11 cellular contexts compared by ENCODE assay signal in genomic region chr5:143923634-143924265, GRCh38.
DNase-seq lines count a peak whose midpoint lies in the region; ATAC-seq and TF ChIP-seq lines count a peak whose summit lies in the region.
"Had no signal": no experiment of that assay in that cellular context is flagged by ENCODE, and none has a peak within 500 bp of the region (broad histone marks: within the 10 kb centered on the region; RNA-seq: fewer than 3 reads in every experiment).

No MANE protein-coding gene starts in this region.

- H3K79me2 ChIP-seq in PC-9 (ENCODE audit: low read depth): no peaks in the 10 kb centered on the region

- peaks cover 34% of the 10 kb centered on the region for H3F3A ChIP-seq in PC-9 (ENCODE audit: insufficient read depth, low read depth)

- H3K27ac ChIP-seq in PC-9: peak overlapping the region; percentile 85; the same call in 1 of the 2 replicates
- no peak overlapping the region for H3K27ac ChIP-seq in effector memory CD4-positive, alpha-beta T cell (ENCODE audit: insufficient read depth, low read length, poor library complexity, severe bottlenecking)

- H4K20me1 ChIP-seq in PC-9 (ENCODE audit: insufficient read depth): no peaks in the 10 kb centered on the region

- TF ChIP-seq CTCF in PC-9 (conservative IDR thresholded peaks at IDR 0.05) (no peak), fibroblast of pulmonary artery (IDR thresholded peaks at IDR 0.05; ENCODE audit: low read length, missing control alignments) (no peak)

- peaks cover 7% of the 10 kb centered on the region; the same call in 1 of the 2 replicates for H3K9me3 ChIP-seq in PC-9 (ENCODE audit: insufficient read depth, low read depth)
- H3K9me3 ChIP-seq in effector memory CD4-positive, alpha-beta T cell (ENCODE audit: control insufficient read depth, low read length): no peaks in the 10 kb centered on the region
- H3K9me3 ChIP-seq: heart right ventricle had no signal

- peak overlapping the region; percentile 14; the same call in 1 of the 2 replicates for H3K4me2 ChIP-seq in PC-9

- DNase-seq in DMS53 (lab: John Stamatoyannopoulos, UW) (peak; percentile 67), PC-9 (no peak), fibroblast of pulmonary artery (ENCODE audit: low read depth) (peak; percentile 39), NCI-H2081 (lab: John Stamatoyannopoulos, UW) (no peak), T-helper 9 cell (no peak), middle frontal gyrus (ENCODE audit: extremely low spot score, low spot score) (no peak)
- DNase-seq in effector memory CD4-positive, alpha-beta T cell: no peak
- DNase-seq: CD4-positive, alpha-beta T cell; heart right ventricle; NCI-H446 had no signal

- POLR2A ChIA-PET in PC-9 (lab: Charles Lee; ENCODE audit: unreplicated experiment): interaction anchor here (0.6 kb wide), 1 partner anchor 14 kb away, joined by 3 read pairs; no protein-coding TSS in a partner anchor

- no peaks in the 10 kb centered on the region for H3K9me2 ChIP-seq in PC-9 (ENCODE audit: insufficient read depth)

- CTCF ChIA-PET in PC-9 (lab: Charles Lee): interaction anchor here (1.1 kb wide), 1 partner anchor 99 kb away, joined by 3 read pairs; no protein-coding TSS in a partner anchor

- H3K4me1 ChIP-seq in PC-9 (replicated peaks; ENCODE audit: insufficient read depth): peaks cover 47% of the 10 kb centered on the region
- no peaks in the 10 kb centered on the region for H3K4me1 ChIP-seq in effector memory CD4-positive, alpha-beta T cell (ENCODE audit: control insufficient read depth, insufficient read depth, low read length, poor library complexity, severe bottlenecking)

- H3K4me3 ChIP-seq in PC-9: no peak overlapping the region
- H3K4me3 ChIP-seq in fibroblast of pulmonary artery (replicated peaks; ENCODE audit: low read depth, low read length): no peak overlapping the region
- H3K4me3 ChIP-seq in effector memory CD4-positive, alpha-beta T cell (ENCODE audit: insufficient read depth, low read depth, low read length, poor library complexity, severe bottlenecking): no peak overlapping the region
- H3K4me3 ChIP-seq: heart right ventricle had no signal

- BruUV-seq in PC-9 (replicated peaks; lab: Mats Ljungman, UMichigan): no TSS peak

- H3K36me3 ChIP-seq in PC-9 (ENCODE audit: low read depth): no peaks in the 10 kb centered on the region; the same call in 1 of the 2 replicates
- no peaks in the 10 kb centered on the region for H3K36me3 ChIP-seq in effector memory CD4-positive, alpha-beta T cell (ENCODE audit: control insufficient read depth, insufficient read depth, low read length)
- H3K36me3 ChIP-seq: heart right ventricle had no signal

- intact Hi-C loops in PC-9 (cut with micrococcal nuclease; ENCODE audit: unreplicated experiment): loop anchor here (5.0 kb wide), 2 partner anchors 44 to 96 kb away; no protein-coding TSS in a partner anchor

- ATAC-seq in GM21619 (IDR thresholded peaks at IDR 0.05; ENCODE audit: unreplicated experiment): peak; percentile 69
- ATAC-seq: heart right ventricle had no signal

- H2AFZ ChIP-seq in PC-9: no peak overlapping the region

- H3K27me3 ChIP-seq in PC-9 (ENCODE audit: insufficient read depth, low read depth): no peaks in the 10 kb centered on the region
- no peaks in the 10 kb centered on the region for H3K27me3 ChIP-seq in effector memory CD4-positive, alpha-beta T cell (replicated peaks; ENCODE audit: control insufficient read depth, insufficient read depth, low read length, poor library complexity, severe bottlenecking)
- H3K27me3 ChIP-seq: heart right ventricle had no signal

Comparison
In these comparisons a context has a peak if more than half of its experiments do, and no peak if none do; other contexts are left out.
1. DNase-seq: peak in DMS53 (single experiment) and fibroblast of pulmonary artery (single experiment); none in PC-9 (0 of 2), NCI-H2081 (0 of 2), T-helper 9 cell (single experiment), middle frontal gyrus (single experiment) and effector memory CD4-positive, alpha-beta T cell (0 of 3).